19 cellular contexts compared by ENCODE assay signal in the genomic region with DNA sequence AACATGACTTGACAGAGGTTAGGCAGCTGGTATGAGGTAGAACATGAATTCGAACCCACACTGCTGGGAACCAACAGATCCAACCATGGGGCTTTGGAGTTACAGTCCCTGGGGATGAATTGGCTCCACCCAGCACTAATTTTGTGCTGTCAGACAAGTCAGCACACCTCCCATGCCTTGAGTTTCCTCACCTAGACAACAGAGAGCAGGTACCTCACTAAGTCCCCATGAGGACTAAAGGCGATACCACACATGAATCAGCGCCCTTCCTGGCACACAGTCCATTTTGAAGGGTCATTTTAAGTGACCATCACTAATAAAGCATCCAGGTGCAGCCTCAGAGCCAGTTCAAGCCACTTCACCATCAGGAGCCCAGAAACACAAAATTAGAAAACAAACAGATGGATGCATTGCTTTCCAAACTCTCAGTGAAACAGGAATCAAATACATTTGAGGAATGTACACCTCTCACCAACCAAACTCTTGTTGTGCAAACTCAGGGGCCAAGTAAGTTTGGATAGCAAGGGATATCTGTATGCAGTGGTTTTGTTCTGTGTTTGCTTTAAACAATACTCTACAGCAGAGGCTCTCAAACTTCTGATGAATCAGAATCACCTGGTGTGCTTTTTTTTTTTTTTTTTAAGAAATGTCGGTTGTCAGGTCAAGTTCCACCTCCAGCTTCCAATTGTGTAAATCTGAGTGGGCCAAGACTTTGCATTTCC. TPM values are rescaled to one million over a fixed set of nuclear protein-coding genes. Genes with fewer than 3 reads are reported as not detected.
A peak's percentile ranks its signal among the peaks of the same experiment; 100 is the strongest.
DNase-seq lines count a peak whose midpoint lies in the region; ATAC-seq and TF ChIP-seq lines count a peak whose summit lies in the region.
"Had no signal": no experiment of that assay in that cellular context is flagged by ENCODE, and none has a peak within 500 bp of the region (broad histone marks: within the 10 kb centered on the region; RNA-seq: fewer than 3 reads in every experiment).

No MANE protein-coding gene starts in this region.

- ATAC-seq in psoas muscle, result no peak
- no peak for ATAC-seq in HG03521 (IDR thresholded peaks at IDR 0.05; ENCODE audit: unreplicated experiment)
- no peak for ATAC-seq in GM19351 (IDR thresholded peaks at IDR 0.05; ENCODE audit: unreplicated experiment)
- ATAC-seq: activated T-cell treated with anti-CD3 and anti-CD28 coated beads, Interleukin-2, amount 50 U/mL, for 4 hours; T-cell had no signal

- DNase-seq in activated CD8-positive, alpha-beta memory T cell treated with anti-CD3 and anti-CD28 coated beads for 24 hours, result peak; percentile 26
- no peak for DNase-seq in activated CD8-positive, alpha-beta memory T cell treated with anti-CD3 and anti-CD28 coated beads, Interleukin-2, amount 50 U/mL, for 48 hours
- DNase-seq in M059J (ENCODE audit: low read depth), result peak; percentile 25
- DNase-seq in epithelial cell of prostate (ENCODE audit: low read depth, low spot score), result no peak
- no peak for DNase-seq in psoas muscle
- DNase-seq in SK-N-DZ (ENCODE audit: low spot score), result no peak
- DNase-seq: activated T-cell treated with anti-CD3 and anti-CD28 coated beads, Interleukin-2, amount 50 U/mL, for 4 hours; DMS79 treated with DMSO at 0.1 percent for 48 hours; natural killer cell; NCI-H146; posterior cingulate gyrus; stimulated activated CD4-positive, alpha-beta T cell treated with anti-CD3 and anti-CD28 coated beads, Interleukin-12 subunit alpha, Interleukin-12 subunit beta, amount 100 ng/mL, for 4 hours; T-cell; thyroid gland had no signal

- H3K27ac ChIP-seq in epithelial cell of prostate, result peak overlapping the region; percentile 72
- H3K27ac ChIP-seq in psoas muscle, result peak overlapping the region; percentile 30
- H3K27ac ChIP-seq: thyroid gland, VCaP had no signal

- no peaks in the 10 kb centered on the region for H3K4me1 ChIP-seq in psoas muscle
- H3K4me1 ChIP-seq: thyroid gland had no signal

- no peaks in the 10 kb centered on the region for H3K9me3 ChIP-seq in psoas muscle
- H3K9me3 ChIP-seq: thyroid gland had no signal

- H3K27me3 ChIP-seq in psoas muscle (ENCODE audit: insufficient read depth in 3 of 3, low read length in 2 of 3), result no peaks in the 10 kb centered on the region
- H3K27me3 ChIP-seq: thyroid gland had no signal

- WGBS in psoas muscle, 3 donors, result 72 to 97% (median 89%) methylated on average over 4 of the region's 4 CpGs

- H3K4me3 ChIP-seq in psoas muscle, result no peak overlapping the region
- H3K4me3 ChIP-seq: thyroid gland had no signal

- peaks cover 2 to 61% of the 10 kb centered on the region in 2 donors for H3K36me3 ChIP-seq in psoas muscle (ENCODE audit: insufficient read depth in 1 of 2, low read depth in 1 of 2)

- no peak for TF ChIP-seq CTCF in psoas muscle (IDR thresholded peaks at IDR 0.05)

- intact Hi-C loops in psoas muscle (cut with DNase I), result no loop called here

RNA-seq across cellular contexts. Expression of a gene that starts 10.1 kb away (rescaled TPM):
- 59.8 and 92.5 TPM in 2 replicates for total RNA-seq in M059J (2014; rRNA removed; shearing (Covaris generic))
- total RNA-seq in psoas muscle, result 10 to 100 TPM; 29.3 to 37.6 (median 34.1) TPM
- 10 to 100 TPM; 11.8 to 31.2 (median 15.3) TPM for polyA plus RNA-seq in psoas muscle
- polyA plus RNA-seq in SK-N-DZ (2014; cell fraction: cytosol; rRNA removed), result 23.2 and 36.2 TPM in 2 replicates
- 16.2 and 23.6 TPM in 2 replicates for polyA plus RNA-seq in SK-N-DZ (2014; cell fraction: nucleus; rRNA removed)

RNA-seq across cellular contexts. Expression of a gene that starts 45.8 kb away (rescaled TPM):
- 29.6 and 46.1 TPM in 2 replicates for total RNA-seq in M059J (2014; rRNA removed; shearing (Covaris generic))
- total RNA-seq in psoas muscle, result 10 to 100 TPM; 23.9 to 36.6 (median 24.7) TPM
- polyA plus RNA-seq in psoas muscle, result 10 to 100 TPM; 24.4 to 34.8 (median 27.4) TPM
- polyA plus RNA-seq in SK-N-DZ (2014; cell fraction: cytosol; rRNA removed), result 13.3 and 14.2 TPM in 2 replicates
- 9.8 and 14.6 TPM in 2 replicates for polyA plus RNA-seq in SK-N-DZ (2014; cell fraction: nucleus; rRNA removed)

RNA-seq across cellular contexts. Expression of a gene that starts 54.7 kb away (rescaled TPM):
- total RNA-seq in M059J (2014; rRNA removed; shearing (Covaris generic)), result not detected in 2 replicates
- under 1 TPM in 1 of 4 donors, not detected in 3; 0.67 TPM for total RNA-seq in psoas muscle
- polyA plus RNA-seq in psoas muscle, result not detected
- polyA plus RNA-seq in SK-N-DZ (2014; cell fraction: cytosol; rRNA removed), result not detected in 2 replicates
- polyA plus RNA-seq in SK-N-DZ (2014; cell fraction: nucleus; rRNA removed), result not detected in 2 replicates
- total RNA-seq: A673; activated T-cell treated with anti-CD3 and anti-CD28 coated beads, Interleukin-2, amount 50 U/mL, for 4 hours; epithelial cell of proximal tubule; natural killer cell; T-cell; thyroid gland had no signal

Comparison
In these comparisons a context has a peak if more than half of its experiments do, and no peak if none do; other contexts are left out.
1. DNase-seq: peak in activated CD8-positive, alpha-beta memory T cell treated with anti-CD3 and anti-CD28 coated beads for 24 hours (single experiment) and M059J (single experiment); none in activated CD8-positive, alpha-beta memory T cell treated with anti-CD3 and anti-CD28 coated beads, Interleukin-2, amount 50 U/mL, for 48 hours (single experiment), epithelial cell of prostate (single experiment), psoas muscle (0 of 2) and SK-N-DZ (single experiment).